8 cellular contexts compared by ENCODE assay signal in genomic region chr7:21426286-21426957, GRCh38. TPM values are rescaled to one million over a fixed set of nuclear protein-coding genes. Genes with fewer than 3 reads are reported as not detected.
DNase-seq lines count a peak whose midpoint lies in the region; ATAC-seq and TF ChIP-seq lines count a peak whose summit lies in the region.

No MANE protein-coding gene starts in this region.

- peaks cover 31% of the 10 kb centered on the region for H3K4me1 ChIP-seq in CD8-positive, alpha-beta memory T cell (ENCODE audit: insufficient read depth, low read length)
- H3K4me1 ChIP-seq in Loucy (ENCODE audit: insufficient read depth, low read length, poor library complexity, severe bottlenecking) (peaks cover 35% of the 10 kb centered on the region), muscle layer of duodenum (ENCODE audit: control insufficient read depth in 1 of 2, insufficient read depth in 2 of 2, low read length in 2 of 2) (peaks cover 6 to 28% of the 10 kb centered on the region in 2 donors)

- H3K27ac Mint-ChIP-seq in CD8-positive, alpha-beta memory T cell = peak overlapping the region in 7 of 8 donors; percentile 82 to 98 (median 87)
- peak overlapping the region; percentile 99 for H3K27ac Mint-ChIP-seq in central memory CD8-positive, alpha-beta T cell (ENCODE audit: low read depth)

- H3K36me3 Mint-ChIP-seq in CD8-positive, alpha-beta memory T cell = peaks cover 5 to 30% (median 6%) of the 10 kb centered on the region in 3 donors
- H3K36me3 Mint-ChIP-seq in central memory CD8-positive, alpha-beta T cell (ENCODE audit: insufficient read depth) = peaks cover 15% of the 10 kb centered on the region

- H3K79me2 ChIP-seq in Loucy (ENCODE audit: insufficient read depth, low read length) = peaks cover 30% of the 10 kb centered on the region

- no peak for DNase-seq in CD8-positive, alpha-beta memory T cell
- DNase-seq in central memory CD8-positive, alpha-beta T cell (ENCODE audit: low spot score in 2 of 2) = peak in 1 of 2 donors; percentile 17
- DNase-seq in DMS153 treated with DMSO at 0.1 percent for 48 hours (lab: John Stamatoyannopoulos, UW; ENCODE audit: unreplicated experiment) (no peak), cortex of kidney (lab: John Stamatoyannopoulos, UW) (no peak), DMS114 treated with DMSO at 0.1 percent for 48 hours (lab: John Stamatoyannopoulos, UW; ENCODE audit: unreplicated experiment) (no peak)

- peak overlapping the region; percentile 48 for H3K27ac ChIP-seq in CD8-positive, alpha-beta memory T cell (ENCODE audit: low read depth, low read length)
- H3K27ac ChIP-seq in muscle layer of duodenum (ENCODE audit: low read length) = no peak overlapping the region

- peak overlapping the region; percentile 91 to 100 (median 98) for H3K4me3 Mint-ChIP-seq in CD8-positive, alpha-beta memory T cell
- H3K4me3 Mint-ChIP-seq in central memory CD8-positive, alpha-beta T cell = peak overlapping the region; percentile 99

- peak overlapping the region; percentile 78 for H3K4me3 ChIP-seq in CD8-positive, alpha-beta memory T cell (ENCODE audit: low read length)
- peak overlapping the region; percentile 73 for H3K4me3 ChIP-seq in Loucy (ENCODE audit: low read length, poor library complexity, severe bottlenecking)
- H3K4me3 ChIP-seq in muscle layer of duodenum (ENCODE audit: low read depth in 1 of 2, low read length in 2 of 2) = peak overlapping the region; percentile 71 to 88

- no peaks in the 10 kb centered on the region for H3K9me2 ChIP-seq in Loucy (replicated peaks; ENCODE audit: low read depth, low read length)

- POLR2A ChIA-PET in CD8-positive, alpha-beta memory T cell (lab: Charles Lee) = interaction anchor here (1.0 to 2.3 kb wide), 5 partner anchors 13 to 88 kb away, joined by 3 to 21 read pairs (median 11); no protein-coding TSS in a partner anchor

- H3K36me3 ChIP-seq in CD8-positive, alpha-beta memory T cell (ENCODE audit: insufficient read depth, low read length) = peaks cover 6% of the 10 kb centered on the region
- H3K36me3 ChIP-seq in Loucy (ENCODE audit: insufficient read depth, low read length) (no peaks in the 10 kb centered on the region), muscle layer of duodenum (ENCODE audit: control insufficient read depth in 1 of 2, insufficient read depth in 2 of 2, low read length in 2 of 2) (peaks cover 0 to 4% of the 10 kb centered on the region in 2 donors)

- H3K27me3 Mint-ChIP-seq in CD8-positive, alpha-beta memory T cell = no peaks in the 10 kb centered on the region
- no peaks in the 10 kb centered on the region for H3K27me3 Mint-ChIP-seq in central memory CD8-positive, alpha-beta T cell

- peaks cover 24% of the 10 kb centered on the region for H4K20me1 ChIP-seq in Loucy (ENCODE audit: insufficient read depth, low read length, poor library complexity, severe bottlenecking)

- ATAC-seq in central memory CD8-positive, alpha-beta T cell (replicated peaks; ENCODE audit: extremely low read depth, poor library complexity, severe bottlenecking) = no peak
- no peak for ATAC-seq in HG02870 (IDR thresholded peaks at IDR 0.05; ENCODE audit: unreplicated experiment)

- H3K9me3 Mint-ChIP-seq in CD8-positive, alpha-beta memory T cell = no peaks in the 10 kb centered on the region
- H3K9me3 Mint-ChIP-seq in central memory CD8-positive, alpha-beta T cell = no peaks in the 10 kb centered on the region

- H3F3A ChIP-seq in Loucy (ENCODE audit: low read depth) = no peaks in the 10 kb centered on the region

- H2AFZ ChIP-seq in Loucy (ENCODE audit: low read length) = peak overlapping the region; percentile 93

- CTCF ChIA-PET in CD8-positive, alpha-beta memory T cell (lab: Charles Lee) = interaction anchor here (0.9 to 1.9 kb wide), 8 partner anchors 14 to 164 kb away, joined by 3 to 13 read pairs (median 4); no protein-coding TSS in a partner anchor

- no peaks in the 10 kb centered on the region for H3K9me3 ChIP-seq in CD8-positive, alpha-beta memory T cell (ENCODE audit: low read length)
- H3K9me3 ChIP-seq in Loucy (ENCODE audit: insufficient read depth, low read depth, low read length) = no peaks in the 10 kb centered on the region
- H3K9me3 ChIP-seq in muscle layer of duodenum (ENCODE audit: control insufficient read depth in 1 of 2, low read length in 2 of 2) = no peaks in the 10 kb centered on the region

- peaks cover 32 to 42% (median 42%) of the 10 kb centered on the region in 3 donors for H3K4me1 Mint-ChIP-seq in CD8-positive, alpha-beta memory T cell
- H3K4me1 Mint-ChIP-seq in central memory CD8-positive, alpha-beta T cell = peaks cover 42% of the 10 kb centered on the region

- H3K4me2 ChIP-seq in Loucy (ENCODE audit: low read depth, low read length, poor library complexity, severe bottlenecking) = peak overlapping the region; percentile 93

- no peak for TF ChIP-seq CTCF in Loucy (conservative IDR thresholded peaks at IDR 0.05; ENCODE audit: low read length)

- H3K9ac ChIP-seq in Loucy (ENCODE audit: low read depth, low read length, poor library complexity, severe bottlenecking) = peak overlapping the region; percentile 60

- no peaks in the 10 kb centered on the region for H3K27me3 ChIP-seq in CD8-positive, alpha-beta memory T cell (ENCODE audit: insufficient read depth, low read length, poor library complexity, severe bottlenecking)
- H3K27me3 ChIP-seq in Loucy (ENCODE audit: insufficient read depth, low read length, poor library complexity, severe bottlenecking) = no peaks in the 10 kb centered on the region
- no peaks in the 10 kb centered on the region for H3K27me3 ChIP-seq in muscle layer of duodenum (ENCODE audit: low read depth, low read length)

RNA-seq across cellular contexts. Expression of gene SP4, which starts 1.5 kb away (rescaled TPM):
- total RNA-seq in CD8-positive, alpha-beta memory T cell = 10 to 100 TPM; 20.0 to 22.2 TPM
- polyA plus RNA-seq in CD8-positive, alpha-beta memory T cell = 14.1 TPM
